In genomic region chr9:89317282-89317681, GRCh38 we compare ENCODE assay signal across 8 cellular contexts. TPM values are rescaled to one million over a fixed set of nuclear protein-coding genes. Genes with fewer than 3 reads are reported as not detected.
DNase-seq lines count a peak whose midpoint lies in the region; ATAC-seq, FAIRE-seq and TF ChIP-seq lines count a peak whose summit lies in the region.

No MANE protein-coding gene starts in this region.

- peak overlapping the region; percentile 86 for H3K4me3 ChIP-seq in ACC112 (ENCODE audit: low read depth, low read length)
- no peak overlapping the region for H3K4me3 ChIP-seq in WERI-Rb-1 (ENCODE audit: low read depth, low read length)
- peak overlapping the region in 1 of 3 donors; percentile 68 for H3K4me3 ChIP-seq in right lobe of liver
- H3K4me3 ChIP-seq in HAP-1 = no peak overlapping the region; the same call in 1 of the 2 replicates

- no peak for ATAC-seq in right lobe of liver

- H3K9me3 ChIP-seq in WERI-Rb-1 (ENCODE audit: severe bottlenecking) = no peaks in the 10 kb centered on the region
- H3K9me3 ChIP-seq in right lobe of liver = no peaks in the 10 kb centered on the region
- H3K9me3 ChIP-seq in HAP-1 = no peaks in the 10 kb centered on the region

- no peak for TF ChIP-seq CTCF in WERI-Rb-1 (IDR thresholded peaks at IDR 0.05; ENCODE audit: low read depth, low read length)
- TF ChIP-seq CTCF in right lobe of liver (IDR thresholded peaks at IDR 0.05) = no peak
- TF ChIP-seq CTCF in RWPE1 (conservative IDR thresholded peaks at IDR 0.05; ENCODE audit: low read depth) = no peak

- CTCF ChIA-PET in RWPE1 (lab: Yijun Ruan, JAX) = interaction anchor here (1.4 kb wide), 1 partner anchor 232 kb away, joined by 9 read pairs; no protein-coding TSS in a partner anchor

- WGBS in right lobe of liver (ENCODE audit: insufficient coverage, low coverage, low lambda C conversion rate, missing lambda C conversion rate) = 73% methylated on average over 4 of the region's 4 CpGs

- TF ChIP-seq POLR2A in H54 (IDR thresholded peaks at IDR 0.05; ENCODE audit: low read depth, low read length) (no peak), right lobe of liver (IDR thresholded peaks at IDR 0.05) (no peak)

- intact Hi-C loops in right lobe of liver (cut with DNase I) = no loop called here

- H3K27ac ChIP-seq in ACC112 (ENCODE audit: low read depth, low read length) (peak overlapping the region; percentile 99), WERI-Rb-1 (peak overlapping the region; percentile 99), right lobe of liver (peak overlapping the region; percentile 97 to 100 (median 99)), RWPE1 (no peak overlapping the region)

- no peaks in the 10 kb centered on the region for H3K27me3 ChIP-seq in ACC112 (ENCODE audit: insufficient read depth, low read length)
- no peaks in the 10 kb centered on the region for H3K27me3 ChIP-seq in WERI-Rb-1 (ENCODE audit: insufficient read depth, low read depth, severe bottlenecking)
- H3K27me3 ChIP-seq in right lobe of liver = no peaks in the 10 kb centered on the region
- no peaks in the 10 kb centered on the region for H3K27me3 ChIP-seq in HAP-1 (ENCODE audit: low read depth)

- peaks cover 77% of the 10 kb centered on the region for H3K79me2 ChIP-seq in ACC112 (ENCODE audit: control insufficient read depth, insufficient read depth, low read length, unreplicated experiment)

- H2AFZ ChIP-seq in ACC112 (ENCODE audit: low read length, unreplicated experiment) = no peak overlapping the region

- H3K4me1 ChIP-seq in ACC112 (ENCODE audit: control insufficient read depth, insufficient read depth, low read length, unreplicated experiment) (peaks cover 45% of the 10 kb centered on the region), right lobe of liver (peaks cover 0 to 27% (median 9%) of the 10 kb centered on the region in 4 donors), HAP-1 (peaks cover 41% of the 10 kb centered on the region)

- H3K36me3 ChIP-seq in ACC112 (ENCODE audit: insufficient read depth, low read length) (peaks cover 26% of the 10 kb centered on the region), WERI-Rb-1 (peaks cover 57% of the 10 kb centered on the region), right lobe of liver (peaks cover 0 to 4% (median 0%) of the 10 kb centered on the region in 4 donors), HAP-1 (replicated peaks) (peaks cover 60% of the 10 kb centered on the region)

- POLR2A ChIA-PET in RWPE1 (lab: Yijun Ruan, JAX; ENCODE audit: low non-redundant PET) = no interaction called here

- peak; percentile 93 for FAIRE-seq in H54 (lab: Jason Lieb, UNC)

- in situ Hi-C loops in HAP-1 (cut with MboI; ENCODE audit: low sequenced_read_pairs) = loop anchor here (25.0 kb wide), 1 partner anchor 345 kb away; no protein-coding TSS in a partner anchor

- no peak for DNase-seq in H54 (ENCODE audit: insufficient read length, low spot score)
- no peak for DNase-seq in WERI-Rb-1
- no peak for DNase-seq in right lobe of liver
- no peak for DNase-seq in stimulated activated CD4-positive, alpha-beta T cell treated with anti-CD3 and anti-CD28 coated beads, Interleukin-1b, Interleukin-23, amount 100 ng/mL, for 48 hours
- no peak for DNase-seq in HAP-1 (ENCODE audit: low spot score in 2 of 2)
- DNase-seq in GOT3 (lab: John Stamatoyannopoulos, UW) = no peak
- DNase-seq in RWPE1 (ENCODE audit: low spot score) = no peak

RNA-seq across cellular contexts. Expression of gene SECISBP2, which starts 1.0 kb away (rescaled TPM):
- total RNA-seq in right lobe of liver = 10 to 100 TPM; 17.3 to 34.2 (median 26.5) TPM

RNA-seq across cellular contexts. Expression of gene CKS2, which starts 6.3 kb away (rescaled TPM):
- 10 to 100 TPM in 3 of 6 experiments, 1 to 10 TPM in 3; 4.4 to 27.2 (median 9.1) TPM for total RNA-seq in right lobe of liver
